In genomic region chr22:24247011-24247507, GRCh38 we compare ENCODE assay signal across 1 cellular context.
TF ChIP-seq lines count a peak whose summit lies in the region.

No MANE protein-coding gene starts in this region.

TF ChIP-seq in endothelial cell of umbilical vein, 7 proteins besides CTCF, POLR2A, EP300 and RAD21:
- TF ChIP-seq GATA2 (IDR thresholded peaks at IDR 0.05; ENCODE audit: insufficient read depth, insufficient read length, low read depth, low read length) (no peak), EZH2 (IDR thresholded peaks at IDR 0.05; ENCODE audit: borderline replicate concordance, low read depth, low read length, severe bottlenecking) (no peak), POLR2AphosphoS5 (IDR thresholded peaks at IDR 0.05; ENCODE audit: insufficient read depth, low read depth, low read length) (no peak), JUN (IDR thresholded peaks at IDR 0.05; ENCODE audit: borderline replicate concordance, insufficient read depth, insufficient read length, low read depth) (no peak), MYC (IDR thresholded peaks at IDR 0.05; ENCODE audit: low read depth, low read length) (no peak), FOS (IDR thresholded peaks at IDR 0.05; ENCODE audit: borderline replicate concordance, insufficient read depth, low read length) (peak; percentile 12)
- TF ChIP-seq, protein P1, sequence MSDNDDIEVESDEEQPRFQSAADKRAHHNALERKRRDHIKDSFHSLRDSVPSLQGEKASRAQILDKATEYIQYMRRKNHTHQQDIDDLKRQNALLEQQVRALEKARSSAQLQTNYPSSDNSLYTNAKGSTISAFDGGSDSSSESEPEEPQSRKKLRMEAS (IDR thresholded peaks at IDR 0.05; ENCODE audit: insufficient read depth, insufficient read length) = no peak
